ENCODE assay signal across 9 cellular contexts in the genomic region with DNA sequence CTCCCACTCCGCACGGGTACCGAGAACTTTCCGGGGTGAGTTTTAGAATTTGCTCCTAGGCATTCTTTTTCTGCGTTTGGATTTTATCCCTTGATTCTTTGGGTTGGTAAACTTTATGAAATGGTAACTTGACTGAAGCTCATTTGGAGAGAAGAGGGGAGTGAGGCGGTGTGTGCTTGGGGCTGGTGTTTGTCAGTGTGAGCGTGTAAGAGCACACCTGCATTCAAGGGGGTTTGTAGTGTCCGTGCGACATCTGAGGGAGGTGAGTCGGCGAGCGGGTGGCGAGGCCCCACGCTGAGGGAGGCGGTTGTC. TPM values are rescaled to one million over a fixed set of nuclear protein-coding genes. Genes with fewer than 3 reads are reported as not detected.
DNase-seq lines count a peak whose midpoint lies in the region; ATAC-seq, FAIRE-seq and TF ChIP-seq lines count a peak whose summit lies in the region.
"Had no signal": no experiment of that assay in that cellular context is flagged by ENCODE, and none has a peak within 500 bp of the region (broad histone marks: within the 10 kb centered on the region; RNA-seq: fewer than 3 reads in every experiment).

No MANE protein-coding gene starts in this region.

- no peak for FAIRE-seq in keratinocyte (lab: Jason Lieb, UNC)

- TF ChIP-seq CTCF in keratinocyte (optimal IDR thresholded peaks at IDR 0.05 in 1 of 3, IDR thresholded peaks at IDR 0.05 in 1 of 3, conservative IDR thresholded peaks at IDR 0.05 in 1 of 3; ENCODE audit: extremely low read depth in 1 of 3, insufficient read depth in 2 of 3, low read length in 3 of 3): no peak

- peak overlapping the region; percentile 100 for H3K9ac ChIP-seq in adipocyte (ENCODE audit: low read length)
- H3K9ac ChIP-seq in keratinocyte (ENCODE audit: control insufficient read depth, extremely low read depth, insufficient read depth, low read length): peak overlapping the region; percentile 85

- dilution Hi-C loops in keratinocyte (cut with MboI; ENCODE audit: extremely low pct_ligation_motif_present, low sequenced_read_pairs): no loop called here

- DNase-seq in T-helper 1 cell: no peak
- DNase-seq in adipocyte (ENCODE audit: low read depth): no peak
- no peak for DNase-seq in keratinocyte (ENCODE audit: low read depth, low spot score)
- no peak for DNase-seq in substantia nigra (lab: John Stamatoyannopoulos, UW)
- no peak for DNase-seq in kidney glomerular epithelial cell (lab: John Stamatoyannopoulos, UW)
- DNase-seq in NOMO-1 (lab: John Stamatoyannopoulos, UW; ENCODE audit: unreplicated experiment in 2 of 2): no peak
- DNase-seq: CD4-positive, CD25-positive, alpha-beta regulatory T cell had no signal

- H3K36me3 Mint-ChIP-seq in T-helper 1 cell treated with Interleukin-12 subunit alpha and Interleukin-12 subunit beta and Interleukin-4 antibody, amounts not matched to agents 30 μg/mL and 1 μg/mL, for 36 hours (ENCODE audit: low read depth): peaks cover 5% of the 10 kb centered on the region
- H3K36me3 Mint-ChIP-seq: CD4-positive, CD25-positive, alpha-beta regulatory T cell had no signal

- no peak for ATAC-seq in GM19351 (IDR thresholded peaks at IDR 0.05; ENCODE audit: unreplicated experiment)

- H3K4me1 ChIP-seq in adipocyte (ENCODE audit: control insufficient read depth, insufficient read depth, low read length) (peaks cover 14% of the 10 kb centered on the region), keratinocyte (ENCODE audit: control insufficient read depth, extremely low read depth, insufficient read depth, low read length) (peaks cover 26% of the 10 kb centered on the region)

- H2AFZ ChIP-seq in keratinocyte (ENCODE audit: control insufficient read depth, low read length): peak overlapping the region; percentile 86

- H3K4me3 Mint-ChIP-seq in T-helper 1 cell treated with Interleukin-12 subunit alpha and Interleukin-12 subunit beta and Interleukin-4 antibody, amounts not matched to agents 30 μg/mL and 1 μg/mL, for 36 hours: peak overlapping the region; percentile 1

- peaks cover 20% of the 10 kb centered on the region for H3K79me2 ChIP-seq in keratinocyte (ENCODE audit: control insufficient read depth, insufficient read depth, low read length)

- no peaks in the 10 kb centered on the region for H4K20me1 ChIP-seq in keratinocyte (ENCODE audit: control insufficient read depth, extremely low read depth, insufficient read depth, low read length)

- H3K4me2 ChIP-seq in keratinocyte (ENCODE audit: control insufficient read depth, extremely low read depth, insufficient read depth, low read depth, low read length): peak overlapping the region; percentile 95

- H3K36me3 ChIP-seq in adipocyte (ENCODE audit: control insufficient read depth, insufficient read depth, low read length, severe bottlenecking) (peaks cover 2% of the 10 kb centered on the region), keratinocyte (ENCODE audit: control insufficient read depth in 2 of 2, extremely low read depth in 1 of 2, insufficient read depth in 2 of 2, low read length in 2 of 2) (peaks cover 0 to 2% of the 10 kb centered on the region in 2 experiments)

- H3K27me3 ChIP-seq in adipocyte (replicated peaks; ENCODE audit: control insufficient read depth, insufficient read depth, low read length): no peaks in the 10 kb centered on the region
- no peaks in the 10 kb centered on the region for H3K27me3 ChIP-seq in keratinocyte (ENCODE audit: control insufficient read depth, extremely low read depth, insufficient read depth, low read length)

- no peak overlapping the region for H3K27ac Mint-ChIP-seq in T-helper 1 cell treated with Interleukin-12 subunit alpha and Interleukin-12 subunit beta and Interleukin-4 antibody, amounts not matched to agents 30 μg/mL and 1 μg/mL, for 36 hours
- H3K27ac Mint-ChIP-seq: CD4-positive, CD25-positive, alpha-beta regulatory T cell had no signal

- H3K9me1 ChIP-seq in keratinocyte (ENCODE audit: control insufficient read depth, extremely low read depth, insufficient read depth, low read length): no peaks in the 10 kb centered on the region

- peaks cover 25% of the 10 kb centered on the region for H3K4me1 Mint-ChIP-seq in T-helper 1 cell treated with Interleukin-12 subunit alpha and Interleukin-12 subunit beta and Interleukin-4 antibody, amounts not matched to agents 30 μg/mL and 1 μg/mL, for 36 hours (ENCODE audit: low read depth)

- H3K27ac ChIP-seq in keratinocyte (ENCODE audit: control insufficient read depth, insufficient read depth, low read length) (peak overlapping the region; percentile 69), substantia nigra (ENCODE audit: low read depth, low read length, poor library complexity, severe bottlenecking) (peak overlapping the region; percentile 88)

- H3K9me3 ChIP-seq in adipocyte (ENCODE audit: control insufficient read depth, low read length): no peaks in the 10 kb centered on the region
- H3K9me3 ChIP-seq in keratinocyte (ENCODE audit: control insufficient read depth, low read depth, low read length): no peaks in the 10 kb centered on the region

- H3K27me3 Mint-ChIP-seq in T-helper 1 cell treated with Interleukin-12 subunit alpha and Interleukin-12 subunit beta and Interleukin-4 antibody, amounts not matched to agents 30 μg/mL and 1 μg/mL, for 36 hours (ENCODE audit: low read depth): peaks cover 76% of the 10 kb centered on the region

- H3K4me3 ChIP-seq in adipocyte (ENCODE audit: low read length) (peak overlapping the region; percentile 95), keratinocyte (ENCODE audit: control insufficient read depth in 2 of 3, extremely low read depth in 1 of 3, insufficient read depth in 2 of 3, low read depth in 1 of 3, low read length in 3 of 3) (peak overlapping the region; percentile 78 to 93 (median 90))

- no peaks in the 10 kb centered on the region for H3K9me3 Mint-ChIP-seq in T-helper 1 cell treated with Interleukin-12 subunit alpha and Interleukin-12 subunit beta and Interleukin-4 antibody, amounts not matched to agents 30 μg/mL and 1 μg/mL, for 36 hours

RNA-seq across cellular contexts. Expression of gene ZNF503, which starts 2.4 kb away (rescaled TPM):
- 1.5 to 3.1 TPM (median 2.8 TPM) in 3 replicates for polyA plus RNA-seq in keratinocyte
- 5.3 TPM for polyA plus RNA-seq in keratinocyte (2011; ENCODE audit: low read depth)
- 1.6 and 3.4 TPM in 2 replicates for polyA plus RNA-seq in keratinocyte (2011; cell fraction: cytosol; rRNA removed)
- 7.3 and 10.0 TPM in 2 replicates for polyA plus RNA-seq in keratinocyte (2011; cell fraction: nucleus; rRNA removed)
- polyA plus RNA-seq in keratinocyte (2012; ENCODE audit: low replicate concordance): 8.2 and 11.6 TPM in 2 replicates
- 0.32 to 1.7 TPM (median 1.3 TPM) in 3 replicates for polyA minus RNA-seq in keratinocyte
- polyA minus RNA-seq in keratinocyte (2011; cell fraction: cytosol; rRNA and poly(A)+ RNA removed): 18.0 TPM
- 13.2 and 16.4 TPM in 2 replicates for polyA minus RNA-seq in keratinocyte (2011; cell fraction: nucleus; rRNA and poly(A)+ RNA removed)
- polyA plus RNA-seq: CD4-positive, CD25-positive, alpha-beta regulatory T cell had no signal

RNA-seq across cellular contexts. Expression of gene LRMDA, which starts 27.4 kb away (rescaled TPM):
- polyA plus RNA-seq in keratinocyte: 0.46 TPM in 1 of 3 replicates, not detected in the others
- polyA plus RNA-seq in keratinocyte (2011; ENCODE audit: low read depth): not detected
- polyA plus RNA-seq in keratinocyte (2011; cell fraction: cytosol; rRNA removed): 0.32 TPM in 1 of 2 replicates, not detected in the other
- 0.60 TPM in 1 of 2 replicates, not detected in the other for polyA plus RNA-seq in keratinocyte (2011; cell fraction: nucleus; rRNA removed)
- polyA plus RNA-seq in keratinocyte (2012; ENCODE audit: low replicate concordance): not detected in 2 replicates
- 1.0 TPM in 1 of 3 replicates, not detected in the others for polyA minus RNA-seq in keratinocyte
- not detected for polyA minus RNA-seq in keratinocyte (2011; cell fraction: cytosol; rRNA and poly(A)+ RNA removed)
- 2.6 TPM in 1 of 2 replicates, not detected in the other for polyA minus RNA-seq in keratinocyte (2011; cell fraction: nucleus; rRNA and poly(A)+ RNA removed)
- polyA plus RNA-seq: CD4-positive, CD25-positive, alpha-beta regulatory T cell had no signal
